Comparison of ENCODE assay signal across 1 cellular context in genomic region chr7:22339725-22340390, GRCh38.
A peak's percentile ranks its signal among the peaks of the same experiment; 100 is the strongest.
TF ChIP-seq lines count a peak whose summit lies in the region.

No MANE protein-coding gene starts in this region.

TF ChIP-seq in K562, 482 proteins besides CTCF, POLR2A, EP300 and RAD21:
- TF ChIP-seq AFF1 (IDR thresholded peaks at IDR 0.05; ENCODE audit: low read depth in 1 of 2, partially characterized antibody in 2 of 2) (no peak), SPI1 (IDR thresholded peaks at IDR 0.05; ENCODE audit: borderline replicate concordance, low read depth, low read length) (peak; percentile 80; the same call in 1 of the 2 replicates), CEBPG (CRISPR knock-in tag; IDR thresholded peaks at IDR 0.05) (no peak), CEBPG (tag; conservative IDR thresholded peaks at IDR 0.05 in 1 of 2, IDR thresholded peaks at IDR 0.05 in 1 of 2) (no peak; a peak in 1 of 4 replicates), CHAMP1 (IDR thresholded peaks at IDR 0.05) (no peak), CBX5 (IDR thresholded peaks at IDR 0.05; ENCODE audit: borderline replicate concordance, low read depth) (no peak), TBL1XR1 (IDR thresholded peaks at IDR 0.05; ENCODE audit: low read length in 2 of 2) (no peak), ZNF239 (CRISPR knock-in tag; IDR thresholded peaks at IDR 0.05) (no peak)
TF ChIP-seq in K562: peak in this region for 1.
